Comparison of ENCODE assay signal across 3 cellular contexts in the genomic region with DNA sequence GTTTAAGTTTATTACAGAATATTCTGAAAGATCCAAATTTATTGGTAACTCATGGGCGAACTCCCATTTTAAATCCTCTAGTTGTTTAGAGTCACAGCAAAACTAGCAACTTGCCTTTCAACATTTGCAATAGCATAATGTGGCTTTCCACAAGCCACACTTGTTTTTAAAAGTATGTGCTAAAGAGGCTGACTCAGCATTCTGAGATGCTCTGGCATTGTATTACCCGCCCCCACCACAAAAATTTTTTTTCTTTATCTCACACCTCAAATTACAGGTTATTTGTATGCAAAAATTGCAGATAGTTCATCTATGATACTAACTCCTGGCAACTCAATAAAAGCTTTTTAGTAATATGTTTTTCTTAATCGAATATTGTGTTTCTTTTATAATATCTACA. TPM values are rescaled to one million over a fixed set of nuclear protein-coding genes. Genes with fewer than 3 reads are reported as not detected.
"Had no signal": no experiment of that assay in that cellular context is flagged by ENCODE, and none has a peak within 500 bp of the region (broad histone marks: within the 10 kb centered on the region; RNA-seq: fewer than 3 reads in every experiment).

No MANE protein-coding gene starts in this region.

RNA-seq across cellular contexts. Expression of a gene that starts 2.4 kb away (rescaled TPM):
- polyA plus RNA-seq: immature natural killer cell; naive thymus-derived CD4-positive, alpha-beta T cell; neural cell had no signal

RNA-seq across cellular contexts. Expression of a gene that starts 59.7 kb away (rescaled TPM):
- polyA plus RNA-seq: immature natural killer cell; naive thymus-derived CD4-positive, alpha-beta T cell had no signal
